In the genomic region with DNA sequence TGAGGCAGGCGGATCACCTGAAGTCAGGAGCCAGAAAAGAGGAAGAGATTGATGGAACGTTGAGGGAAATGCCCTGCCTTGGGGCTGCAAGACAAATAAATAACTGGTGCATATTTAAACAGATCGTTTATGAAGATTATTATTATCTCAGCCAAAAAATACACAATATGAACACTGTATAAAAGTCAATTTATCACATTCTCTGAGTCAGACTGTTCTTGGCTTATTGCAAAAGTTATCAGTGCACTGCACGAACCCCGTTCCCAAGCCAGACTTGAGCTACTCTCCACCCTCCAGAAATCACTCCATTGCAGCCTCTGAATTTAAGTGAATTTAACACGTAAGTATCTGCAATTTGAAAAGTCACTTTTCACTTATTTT, we compare ENCODE assay signal across 2 cellular contexts.
TF ChIP-seq lines count a peak whose summit lies in the region.

No MANE protein-coding gene starts in this region.

TF ChIP-seq in GM12878, 131 proteins besides CTCF, POLR2A, EP300 and RAD21:
- TF ChIP-seq TBL1XR1 (IDR thresholded peaks at IDR 0.05; ENCODE audit: low read depth, low read length) = no peak
- peak; percentile 56 for TF ChIP-seq SPI1 (IDR thresholded peaks at IDR 0.05; ENCODE audit: borderline replicate concordance, insufficient read depth, low read depth, low read length)
- no peak for TF ChIP-seq BACH1 (IDR thresholded peaks at IDR 0.05; ENCODE audit: borderline replicate concordance)

TF ChIP-seq in liver, 16 proteins besides CTCF, POLR2A, EP300 and RAD21:
- no peak for TF ChIP-seq HNF4A (conservative IDR thresholded peaks at IDR 0.05)
- TF ChIP-seq EGR1 (IDR thresholded peaks at IDR 0.05; ENCODE audit: low read depth in 2 of 2) = no peak
- no peak for TF ChIP-seq SP1 (IDR thresholded peaks at IDR 0.05)
- TF ChIP-seq, protein P1, sequence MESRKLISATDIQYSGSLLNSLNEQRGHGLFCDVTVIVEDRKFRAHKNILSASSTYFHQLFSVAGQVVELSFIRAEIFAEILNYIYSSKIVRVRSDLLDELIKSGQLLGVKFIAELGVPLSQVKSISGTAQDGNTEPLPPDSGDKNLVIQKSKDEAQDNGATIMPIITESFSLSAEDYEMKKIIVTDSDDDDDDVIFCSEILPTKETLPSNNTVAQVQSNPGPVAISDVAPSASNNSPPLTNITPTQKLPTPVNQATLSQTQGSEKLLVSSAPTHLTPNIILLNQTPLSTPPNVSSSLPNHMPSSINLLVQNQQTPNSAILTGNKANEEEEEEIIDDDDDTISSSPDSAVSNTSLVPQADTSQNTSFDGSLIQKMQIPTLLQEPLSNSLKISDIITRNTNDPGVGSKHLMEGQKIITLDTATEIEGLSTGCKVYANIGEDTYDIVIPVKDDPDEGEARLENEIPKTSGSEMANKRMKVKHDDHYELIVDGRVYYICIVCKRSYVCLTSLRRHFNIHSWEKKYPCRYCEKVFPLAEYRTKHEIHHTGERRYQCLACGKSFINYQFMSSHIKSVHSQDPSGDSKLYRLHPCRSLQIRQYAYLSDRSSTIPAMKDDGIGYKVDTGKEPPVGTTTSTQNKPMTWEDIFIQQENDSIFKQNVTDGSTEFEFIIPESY (IDR thresholded peaks at IDR 0.05) = no peak
- TF ChIP-seq, protein P2, sequence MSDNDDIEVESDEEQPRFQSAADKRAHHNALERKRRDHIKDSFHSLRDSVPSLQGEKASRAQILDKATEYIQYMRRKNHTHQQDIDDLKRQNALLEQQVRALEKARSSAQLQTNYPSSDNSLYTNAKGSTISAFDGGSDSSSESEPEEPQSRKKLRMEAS (IDR thresholded peaks at IDR 0.05) = no peak
- TF ChIP-seq GABPA (IDR thresholded peaks at IDR 0.05 in 1 of 2, conservative IDR thresholded peaks at IDR 0.05 in 1 of 2) = no peak
- no peak for TF ChIP-seq HNF4G (IDR thresholded peaks at IDR 0.05)
- TF ChIP-seq, protein P3, sequence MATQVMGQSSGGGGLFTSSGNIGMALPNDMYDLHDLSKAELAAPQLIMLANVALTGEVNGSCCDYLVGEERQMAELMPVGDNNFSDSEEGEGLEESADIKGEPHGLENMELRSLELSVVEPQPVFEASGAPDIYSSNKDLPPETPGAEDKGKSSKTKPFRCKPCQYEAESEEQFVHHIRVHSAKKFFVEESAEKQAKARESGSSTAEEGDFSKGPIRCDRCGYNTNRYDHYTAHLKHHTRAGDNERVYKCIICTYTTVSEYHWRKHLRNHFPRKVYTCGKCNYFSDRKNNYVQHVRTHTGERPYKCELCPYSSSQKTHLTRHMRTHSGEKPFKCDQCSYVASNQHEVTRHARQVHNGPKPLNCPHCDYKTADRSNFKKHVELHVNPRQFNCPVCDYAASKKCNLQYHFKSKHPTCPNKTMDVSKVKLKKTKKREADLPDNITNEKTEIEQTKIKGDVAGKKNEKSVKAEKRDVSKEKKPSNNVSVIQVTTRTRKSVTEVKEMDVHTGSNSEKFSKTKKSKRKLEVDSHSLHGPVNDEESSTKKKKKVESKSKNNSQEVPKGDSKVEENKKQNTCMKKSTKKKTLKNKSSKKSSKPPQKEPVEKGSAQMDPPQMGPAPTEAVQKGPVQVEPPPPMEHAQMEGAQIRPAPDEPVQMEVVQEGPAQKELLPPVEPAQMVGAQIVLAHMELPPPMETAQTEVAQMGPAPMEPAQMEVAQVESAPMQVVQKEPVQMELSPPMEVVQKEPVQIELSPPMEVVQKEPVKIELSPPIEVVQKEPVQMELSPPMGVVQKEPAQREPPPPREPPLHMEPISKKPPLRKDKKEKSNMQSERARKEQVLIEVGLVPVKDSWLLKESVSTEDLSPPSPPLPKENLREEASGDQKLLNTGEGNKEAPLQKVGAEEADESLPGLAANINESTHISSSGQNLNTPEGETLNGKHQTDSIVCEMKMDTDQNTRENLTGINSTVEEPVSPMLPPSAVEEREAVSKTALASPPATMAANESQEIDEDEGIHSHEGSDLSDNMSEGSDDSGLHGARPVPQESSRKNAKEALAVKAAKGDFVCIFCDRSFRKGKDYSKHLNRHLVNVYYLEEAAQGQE (IDR thresholded peaks at IDR 0.05) = no peak
- TF ChIP-seq TAF1 (conservative IDR thresholded peaks at IDR 0.05) = no peak
- TF ChIP-seq FOXA1 (IDR thresholded peaks at IDR 0.05) = no peak
- no peak for TF ChIP-seq RXRA (IDR thresholded peaks at IDR 0.05)
- TF ChIP-seq FOXA2 (IDR thresholded peaks at IDR 0.05) = no peak
- TF ChIP-seq, protein P4, sequence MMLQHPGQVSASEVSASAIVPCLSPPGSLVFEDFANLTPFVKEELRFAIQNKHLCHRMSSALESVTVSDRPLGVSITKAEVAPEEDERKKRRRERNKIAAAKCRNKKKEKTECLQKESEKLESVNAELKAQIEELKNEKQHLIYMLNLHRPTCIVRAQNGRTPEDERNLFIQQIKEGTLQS (IDR thresholded peaks at IDR 0.05) = no peak
- TF ChIP-seq NR2F2 (IDR thresholded peaks at IDR 0.05) = no peak
- TF ChIP-seq JUND (IDR thresholded peaks at IDR 0.05) = no peak
- no peak for TF ChIP-seq YY1 (IDR thresholded peaks at IDR 0.05)
